ENCODE assay signal across 16 cellular contexts in the genomic region with DNA sequence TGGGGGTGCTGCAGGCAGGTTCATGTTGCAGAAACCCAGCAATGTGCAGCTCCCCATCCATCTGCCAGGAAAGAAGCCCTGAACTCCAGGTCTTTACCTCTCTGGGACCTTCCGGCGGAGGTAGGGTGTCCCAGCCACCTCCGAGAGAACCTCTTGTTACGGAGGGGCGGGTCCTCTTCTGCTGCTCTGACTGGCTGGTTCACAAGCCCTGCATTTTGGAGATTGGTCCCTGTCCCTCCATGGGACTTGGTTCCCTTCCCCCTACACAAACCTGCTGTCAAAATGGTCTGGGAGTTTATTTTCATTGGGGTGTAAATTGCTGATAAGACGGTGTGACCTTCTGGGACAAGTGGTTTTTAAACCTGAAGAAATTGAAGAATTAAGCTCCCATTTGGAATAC. TPM values are rescaled to one million over a fixed set of nuclear protein-coding genes. Genes with fewer than 3 reads are reported as not detected.
A peak's percentile ranks its signal among the peaks of the same experiment; 100 is the strongest.
DNase-seq lines count a peak whose midpoint lies in the region; ATAC-seq and TF ChIP-seq lines count a peak whose summit lies in the region.
"Had no signal": no experiment of that assay in that cellular context is flagged by ENCODE, and none has a peak within 500 bp of the region (broad histone marks: within the 10 kb centered on the region; RNA-seq: fewer than 3 reads in every experiment).

No MANE protein-coding gene starts in this region.

- H3K27ac ChIP-seq in IMR-90 (ENCODE audit: insufficient read depth, low read length) (no peak overlapping the region), dorsolateral prefrontal cortex (peak overlapping the region in 55 of 59 donors; percentile 3 to 91 (median 82))
- H3K27ac ChIP-seq: brain microvascular endothelial cell had no signal

- H2BK20ac ChIP-seq in IMR-90 (ENCODE audit: low read depth, low read length): no peak overlapping the region

- no peak overlapping the region for H2AFZ ChIP-seq in IMR-90 (replicated peaks; ENCODE audit: low read length, poor library complexity)

- H3K56ac ChIP-seq in IMR-90 (ENCODE audit: extremely low read depth, insufficient read depth, low read length): no peak overlapping the region

- CTCF ChIA-PET in IMR-90 (lab: Yijun Ruan, JAX): no interaction called here

- no peak overlapping the region for H4K8ac ChIP-seq in IMR-90 (ENCODE audit: low read depth in 2 of 2, low read length in 2 of 2)

- no peak for TF ChIP-seq RAD21 in IMR-90 (IDR thresholded peaks at IDR 0.05; ENCODE audit: low read length)

- H2BK120ac ChIP-seq in IMR-90 (ENCODE audit: low read depth, low read length): no peak overlapping the region

- peaks cover 14% of the 10 kb centered on the region for H3K9me1 ChIP-seq in IMR-90 (ENCODE audit: insufficient read depth, low read length)

- H3K27me3 ChIP-seq in IMR-90 (ENCODE audit: control insufficient read depth, insufficient read depth, low read length): no peaks in the 10 kb centered on the region
- no peaks in the 10 kb centered on the region for H3K27me3 ChIP-seq in dorsolateral prefrontal cortex
- H3K27me3 ChIP-seq: brain microvascular endothelial cell, uterus had no signal

- TF ChIP-seq CTCF in IMR-90 (conservative IDR thresholded peaks at IDR 0.05; ENCODE audit: low read depth, low read length) (no peak), dorsolateral prefrontal cortex (IDR thresholded peaks at IDR 0.05 in 54 of 56, conservative IDR thresholded peaks at IDR 0.05 in 2 of 56; ENCODE audit: low read depth in 1 of 56, partially characterized antibody in 56 of 56) (no peak), neural crest cell (conservative IDR thresholded peaks at IDR 0.05) (no peak)

- H3K4me1 ChIP-seq in IMR-90 (ENCODE audit: control insufficient read depth, insufficient read depth, low read length): peaks cover 11% of the 10 kb centered on the region

- H3K36me3 Mint-ChIP-seq in neural crest cell (ENCODE audit: low read depth): peaks cover 10% of the 10 kb centered on the region

- no peak for TF ChIP-seq POLR2A in IMR-90 (IDR thresholded peaks at IDR 0.05; ENCODE audit: low read depth, low read length)

- H3K23ac ChIP-seq in IMR-90 (ENCODE audit: low read depth, low read length): no peak overlapping the region

- no peak overlapping the region for H3K14ac ChIP-seq in IMR-90 (replicated peaks; ENCODE audit: low read depth, low read length)

- POLR2A ChIA-PET in IMR-90 (lab: Charles Lee; ENCODE audit: unreplicated experiment): no interaction called here

- no peaks in the 10 kb centered on the region for H3K27me3 Mint-ChIP-seq in neural crest cell (ENCODE audit: low read depth)

- no peak overlapping the region for H2BK5ac ChIP-seq in IMR-90 (ENCODE audit: low read depth, low read length, poor library complexity, severe bottlenecking)

- dilution Hi-C loops in IMR-90 (cut with HindIII; ENCODE audit: low sequenced_read_pairs, unreplicated experiment): no loop called here

- ATAC-seq in IMR-90 (ENCODE audit: low read depth): no peak

- no peak overlapping the region for H3K4me3 ChIP-seq in IMR-90 (ENCODE audit: insufficient read depth, low read depth, low read length)
- H3K4me3 ChIP-seq in dorsolateral prefrontal cortex: peak overlapping the region in 10 of 59 donors; percentile 1 to 34 (median 17)
- H3K4me3 ChIP-seq: skin epidermis, uterus had no signal

- intact Hi-C loops in IMR-90 (cut with micrococcal nuclease) (no loop called here), dorsolateral prefrontal cortex (cut with DNase I) (no loop called here)

- H3K9me3 ChIP-seq in IMR-90 (ENCODE audit: control insufficient read depth, insufficient read depth, low read length): no peaks in the 10 kb centered on the region
- H3K9me3 ChIP-seq: uterus had no signal

- no peak overlapping the region for H4K91ac ChIP-seq in IMR-90 (ENCODE audit: insufficient read depth, low read depth, low read length)

- peak overlapping the region; percentile 15 for H2AK9ac ChIP-seq in IMR-90 (replicated peaks; ENCODE audit: low read depth, low read length, poor library complexity)

- H2AK5ac ChIP-seq in IMR-90 (ENCODE audit: low read depth, low read length): no peak overlapping the region

- H3K4me2 ChIP-seq in IMR-90 (ENCODE audit: low read depth, low read length): no peak overlapping the region

- peaks cover 50% of the 10 kb centered on the region for H3K4me1 Mint-ChIP-seq in neural crest cell

- no peak overlapping the region for H3K27ac Mint-ChIP-seq in neural crest cell (ENCODE audit: unreplicated experiment)
- H3K27ac Mint-ChIP-seq: activated naive CD4-positive, alpha-beta T cell treated with anti-CD3 and anti-CD28 coated beads for 36 hours; stimulated activated naive CD8-positive, alpha-beta T cell treated with anti-CD3 and anti-CD28 coated beads, Interleukin-15, Interleukin-2, amounts not matched to agents 100 ng/mL and 50 ng/mL, for 24 hours had no signal

- H3K4me3 Mint-ChIP-seq in neural crest cell: peak overlapping the region; percentile 7
- H3K4me3 Mint-ChIP-seq: activated naive CD4-positive, alpha-beta T cell treated with anti-CD3 and anti-CD28 coated beads for 36 hours; stimulated activated naive CD8-positive, alpha-beta T cell treated with anti-CD3 and anti-CD28 coated beads, Interleukin-15, Interleukin-2, amounts not matched to agents 100 ng/mL and 50 ng/mL, for 24 hours had no signal

- no peak overlapping the region for H3K9ac ChIP-seq in IMR-90 (ENCODE audit: low read depth, low read length)

- no peak overlapping the region for H2BK15ac ChIP-seq in IMR-90 (ENCODE audit: low read depth, low read length)

- H3K79me1 ChIP-seq in IMR-90 (ENCODE audit: low read depth in 1 of 2, low read length in 2 of 2): peaks cover 0 to 20% of the 10 kb centered on the region in 2 experiments; a peak in 2 of 4 replicates

- no TSS peak for BruUV-seq in IMR-90 (replicated peaks; lab: Mats Ljungman, UMichigan)

- no CpG with 5 or more reads among the region's 6 CpGs for WGBS in IMR-90 (ENCODE audit: extremely low coverage in 2 of 2, insufficient read length in 1 of 2), 2 experiments

- in situ Hi-C loops in IMR-90 (cut with MboI; ENCODE audit: low sequenced_read_pairs): no loop called here

- peaks cover 25% of the 10 kb centered on the region for H3K36me3 ChIP-seq in IMR-90 (ENCODE audit: control insufficient read depth, insufficient read depth, low read length)
- H3K36me3 ChIP-seq: uterus had no signal

- peaks cover 22% of the 10 kb centered on the region for H4K20me1 ChIP-seq in IMR-90 (ENCODE audit: insufficient read depth, low read length)

- H3K18ac ChIP-seq in IMR-90 (ENCODE audit: low read depth, low read length): no peak overlapping the region

- no peak overlapping the region for H3K4ac ChIP-seq in IMR-90 (ENCODE audit: low read depth, low read length)

- H3K9me3 Mint-ChIP-seq in neural crest cell: no peaks in the 10 kb centered on the region
- H3K9me3 Mint-ChIP-seq: activated naive CD4-positive, alpha-beta T cell treated with anti-CD3 and anti-CD28 coated beads for 36 hours; stimulated activated naive CD8-positive, alpha-beta T cell treated with anti-CD3 and anti-CD28 coated beads, Interleukin-15, Interleukin-2, amounts not matched to agents 100 ng/mL and 50 ng/mL, for 24 hours had no signal

- peak; percentile 24 for DNase-seq in EH (ENCODE audit: low read depth)
- DNase-seq in IMR-90: no peak
- no peak for DNase-seq in dorsolateral prefrontal cortex
- no peak for DNase-seq in neural crest cell (ENCODE audit: low read depth, low spot score)
- no peak for DNase-seq in UCSD-AML1 (lab: John Stamatoyannopoulos, UW; ENCODE audit: unreplicated experiment)
- DNase-seq in NCI-H748 (lab: John Stamatoyannopoulos, UW; ENCODE audit: unreplicated experiment): no peak
- DNase-seq in DMS79 treated with DMSO at 0.1 percent for 48 hours (lab: John Stamatoyannopoulos, UW): no peak
- DNase-seq: activated CD4-positive, CD25-positive, alpha-beta regulatory T cell; activated CD8-positive, alpha-beta memory T cell treated with anti-CD3 and anti-CD28 coated beads, Interleukin-2, amount 50 U/mL, for 4 hours; activated naive CD4-positive, alpha-beta T cell treated with anti-CD3 and anti-CD28 coated beads for 36 hours; effector CD8-positive, alpha-beta T cell; NCI-H1092 had no signal

- H4K5ac ChIP-seq in IMR-90 (ENCODE audit: low read depth, low read length): no peak overlapping the region

TF ChIP-seq in IMR-90, 13 proteins besides CTCF, POLR2A, EP300 and RAD21 (continues in another document):
- TF ChIP-seq, protein P1, sequence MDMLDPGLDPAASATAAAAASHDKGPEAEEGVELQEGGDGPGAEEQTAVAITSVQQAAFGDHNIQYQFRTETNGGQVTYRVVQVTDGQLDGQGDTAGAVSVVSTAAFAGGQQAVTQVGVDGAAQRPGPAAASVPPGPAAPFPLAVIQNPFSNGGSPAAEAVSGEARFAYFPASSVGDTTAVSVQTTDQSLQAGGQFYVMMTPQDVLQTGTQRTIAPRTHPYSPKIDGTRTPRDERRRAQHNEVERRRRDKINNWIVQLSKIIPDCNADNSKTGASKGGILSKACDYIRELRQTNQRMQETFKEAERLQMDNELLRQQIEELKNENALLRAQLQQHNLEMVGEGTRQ (IDR thresholded peaks at IDR 0.05; ENCODE audit: low read depth, low read length): no peak
- TF ChIP-seq NFE2L2 (IDR thresholded peaks at IDR 0.05; ENCODE audit: low read depth, low read length) (no peak), SMC3 (IDR thresholded peaks at IDR 0.05; ENCODE audit: low read depth, low read length) (no peak), CHD1 (IDR thresholded peaks at IDR 0.05; ENCODE audit: low read depth, low read length) (no peak), FOS (IDR thresholded peaks at IDR 0.05; ENCODE audit: low read depth, low read length) (no peak), MAZ (IDR thresholded peaks at IDR 0.05; ENCODE audit: borderline replicate concordance, low read depth, low read length) (no peak), RFX5 (IDR thresholded peaks at IDR 0.05; ENCODE audit: low read depth, low read length) (no peak)

RNA-seq across cellular contexts. Expression of a gene that starts 8.0 kb away (rescaled TPM):
- total RNA-seq in IMR-90 (2012; rRNA removed) (1.1 and 1.3 TPM in 2 replicates), dorsolateral prefrontal cortex (100 to 1,000 TPM; 115 to 213 (median 171) TPM), neural crest cell (97.1 and 99.2 TPM in 2 replicates)
- polyA plus RNA-seq in IMR-90 (2012; rRNA removed): 5.0 and 5.3 TPM in 2 replicates
- polyA plus RNA-seq in IMR-90 (2012; cell fraction: cytosol; rRNA removed): 2.5 and 5.4 TPM in 2 replicates
- 10.8 and 19.0 TPM in 2 replicates for polyA plus RNA-seq in IMR-90 (2012; cell fraction: nucleus; rRNA removed; ENCODE audit: low replicate concordance)

RNA-seq across cellular contexts. Expression of a gene that starts 27.6 kb away (rescaled TPM):
- 348 and 373 TPM in 2 replicates for total RNA-seq in IMR-90 (2012; rRNA removed)
- 214 and 231 TPM in 2 replicates for polyA plus RNA-seq in IMR-90 (2012; rRNA removed)
- 117 and 193 TPM in 2 replicates for polyA plus RNA-seq in IMR-90 (2012; cell fraction: cytosol; rRNA removed)
- 152 and 416 TPM in 2 replicates for polyA plus RNA-seq in IMR-90 (2012; cell fraction: nucleus; rRNA removed; ENCODE audit: low replicate concordance)
- total RNA-seq in dorsolateral prefrontal cortex: 100 to 1,000 TPM; 109 to 280 (median 226) TPM
- total RNA-seq in neural crest cell: 156 and 158 TPM in 2 replicates

RNA-seq across cellular contexts. Expression of a gene that starts 41.6 kb away (rescaled TPM):
- total RNA-seq in IMR-90 (2012; rRNA removed) (34.6 and 36.4 TPM in 2 replicates), dorsolateral prefrontal cortex (100 to 1,000 TPM in 19 of 120 experiments, 10 to 100 TPM in 101; 52.9 to 176 (median 79.2) TPM), neural crest cell (100 and 102 TPM in 2 replicates)
- 40.3 and 42.1 TPM in 2 replicates for polyA plus RNA-seq in IMR-90 (2012; rRNA removed)
- polyA plus RNA-seq in IMR-90 (2012; cell fraction: cytosol; rRNA removed): 20.2 and 35.7 TPM in 2 replicates
- 123 and 134 TPM in 2 replicates for polyA plus RNA-seq in IMR-90 (2012; cell fraction: nucleus; rRNA removed; ENCODE audit: low replicate concordance)

Comparison
In these comparisons a context has a peak if more than half of its experiments do, and no peak if none do; other contexts are left out.
1. RNA of a gene that starts 8.0 kb away (total RNA-seq): 115 to 213 TPM in dorsolateral prefrontal cortex and 97.1 to 99.2 TPM in neural crest cell; 1.1 to 1.3 TPM in IMR-90; every median in the first group is over 10 times any median in the second.